In the genomic region with DNA sequence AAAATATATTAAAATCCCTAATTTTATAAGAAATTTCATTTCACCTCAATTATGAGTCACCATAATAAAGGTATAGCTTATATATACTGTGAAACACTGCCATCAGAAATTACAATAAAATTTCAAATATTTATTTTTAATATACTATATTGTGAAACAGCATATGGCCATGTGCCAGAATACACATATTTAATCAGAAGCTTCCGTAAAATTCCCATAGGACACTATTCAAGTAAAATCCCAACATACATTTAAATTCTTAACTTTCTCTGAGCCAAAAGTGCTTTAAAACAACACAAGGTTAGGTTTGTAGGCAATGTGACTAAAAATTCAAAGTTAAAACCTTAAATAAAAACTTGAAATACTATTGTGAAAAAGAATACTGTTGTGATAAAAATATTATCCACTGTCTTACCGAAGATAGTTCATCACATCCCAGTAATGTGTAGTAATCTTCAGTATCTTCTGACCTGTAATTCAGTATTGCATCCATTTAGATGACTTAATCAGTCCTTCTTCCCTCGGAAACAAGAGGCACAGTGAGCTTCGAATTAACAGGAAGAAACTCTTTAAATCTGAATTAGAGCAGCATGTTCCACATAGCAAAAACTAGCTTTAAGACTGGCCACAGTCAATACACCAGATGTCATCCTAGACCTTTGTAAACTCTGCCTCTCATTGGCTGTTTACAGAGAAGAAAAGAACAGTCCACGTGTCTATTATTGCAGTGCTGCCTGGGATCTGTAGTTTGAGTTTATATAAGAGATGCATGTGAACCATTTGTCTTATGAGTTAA, we compare ENCODE assay signal across 1 cellular context.
TF ChIP-seq lines count a peak whose summit lies in the region.

Gene DNAJC12, minus strand, starts transcription at position 670 of the 796 bp plus-strand sequence. Its CDS starts 177 bp downstream, at position 493.

TF ChIP-seq in HepG2, 621 proteins besides CTCF, POLR2A, EP300 and RAD21 (continued from another document and continues in another):
- TF ChIP-seq ZBTB37 (CRISPR knock-in tag; IDR thresholded peaks at IDR 0.05) (no peak), PPARG (CRISPR knock-in tag; conservative IDR thresholded peaks at IDR 0.05) (peak; percentile 25; the same call in 1 of the 2 replicates), ZBTB7A (CRISPR knock-in tag; IDR thresholded peaks at IDR 0.05) (no peak), ZNF33A (CRISPR knock-in tag; IDR thresholded peaks at IDR 0.05; ENCODE audit: borderline replicate concordance) (no peak), ZNF335 (CRISPR knock-in tag; IDR thresholded peaks at IDR 0.05) (0 out of 2 replicates have a peak, but pooled peaks have one; percentile 54), FOXC1 (CRISPR knock-in tag; IDR thresholded peaks at IDR 0.05; ENCODE audit: borderline replicate concordance) (no peak), ATF7-NPFF (CRISPR knock-in tag; IDR thresholded peaks at IDR 0.05; ENCODE audit: low read depth) (no peak), GFI1 (CRISPR knock-in tag; IDR thresholded peaks at IDR 0.05; ENCODE audit: borderline replicate concordance) (0 out of 2 replicates have a peak, but pooled peaks have one; percentile 30), RFX3 (CRISPR knock-in tag; IDR thresholded peaks at IDR 0.05) (0 out of 2 replicates have a peak, but pooled peaks have one; percentile 10), XRCC5 (optimal IDR thresholded peaks at IDR 0.05; ENCODE audit: low read length) (no peak), ZIK1 (CRISPR knock-in tag; IDR thresholded peaks at IDR 0.05; ENCODE audit: borderline replicate concordance, low read depth) (no peak), HMGXB3 (CRISPR knock-in tag; IDR thresholded peaks at IDR 0.05; ENCODE audit: borderline replicate concordance) (peak; percentile 98), SP4 (CRISPR knock-in tag; IDR thresholded peaks at IDR 0.05) (no peak), KLF6 (CRISPR knock-in tag; IDR thresholded peaks at IDR 0.05) (0 out of 2 replicates have a peak, but pooled peaks have one; percentile 39), REL (CRISPR knock-in tag; conservative IDR thresholded peaks at IDR 0.05) (no peak), FOXK2 (IDR thresholded peaks at IDR 0.05) (peak; percentile 40; the same call in 1 of the 2 replicates), ZNF224 (CRISPR knock-in tag; IDR thresholded peaks at IDR 0.05) (no peak), BORCS8-MEF2B (CRISPR knock-in tag; IDR thresholded peaks at IDR 0.05) (no peak), ZNF776 (CRISPR knock-in tag; IDR thresholded peaks at IDR 0.05) (no peak), ELF1 (CRISPR knock-in tag; IDR thresholded peaks at IDR 0.05) (no peak), ZNF383 (CRISPR knock-in tag; IDR thresholded peaks at IDR 0.05; ENCODE audit: borderline replicate concordance) (no peak), HCFC1 (IDR thresholded peaks at IDR 0.05; ENCODE audit: low read depth, low read length) (peak; percentile 75), ZC3H13 (CRISPR knock-in tag; IDR thresholded peaks at IDR 0.05) (no peak), ZNF260 (CRISPR knock-in tag; IDR thresholded peaks at IDR 0.05; ENCODE audit: borderline replicate concordance, low read depth) (no peak), CC2D1A (CRISPR knock-in tag; IDR thresholded peaks at IDR 0.05) (no peak), ZNF326 (CRISPR knock-in tag; IDR thresholded peaks at IDR 0.05; ENCODE audit: borderline replicate concordance) (no peak), LRRFIP1 (CRISPR knock-in tag; conservative IDR thresholded peaks at IDR 0.05) (no peak)
- TF ChIP-seq, protein P1, sequence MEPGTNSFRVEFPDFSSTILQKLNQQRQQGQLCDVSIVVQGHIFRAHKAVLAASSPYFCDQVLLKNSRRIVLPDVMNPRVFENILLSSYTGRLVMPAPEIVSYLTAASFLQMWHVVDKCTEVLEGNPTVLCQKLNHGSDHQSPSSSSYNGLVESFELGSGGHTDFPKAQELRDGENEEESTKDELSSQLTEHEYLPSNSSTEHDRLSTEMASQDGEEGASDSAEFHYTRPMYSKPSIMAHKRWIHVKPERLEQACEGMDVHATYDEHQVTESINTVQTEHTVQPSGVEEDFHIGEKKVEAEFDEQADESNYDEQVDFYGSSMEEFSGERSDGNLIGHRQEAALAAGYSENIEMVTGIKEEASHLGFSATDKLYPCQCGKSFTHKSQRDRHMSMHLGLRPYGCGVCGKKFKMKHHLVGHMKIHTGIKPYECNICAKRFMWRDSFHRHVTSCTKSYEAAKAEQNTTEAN (CRISPR knock-in tag; conservative IDR thresholded peaks at IDR 0.05), result no peak
- TF ChIP-seq, protein P2, sequence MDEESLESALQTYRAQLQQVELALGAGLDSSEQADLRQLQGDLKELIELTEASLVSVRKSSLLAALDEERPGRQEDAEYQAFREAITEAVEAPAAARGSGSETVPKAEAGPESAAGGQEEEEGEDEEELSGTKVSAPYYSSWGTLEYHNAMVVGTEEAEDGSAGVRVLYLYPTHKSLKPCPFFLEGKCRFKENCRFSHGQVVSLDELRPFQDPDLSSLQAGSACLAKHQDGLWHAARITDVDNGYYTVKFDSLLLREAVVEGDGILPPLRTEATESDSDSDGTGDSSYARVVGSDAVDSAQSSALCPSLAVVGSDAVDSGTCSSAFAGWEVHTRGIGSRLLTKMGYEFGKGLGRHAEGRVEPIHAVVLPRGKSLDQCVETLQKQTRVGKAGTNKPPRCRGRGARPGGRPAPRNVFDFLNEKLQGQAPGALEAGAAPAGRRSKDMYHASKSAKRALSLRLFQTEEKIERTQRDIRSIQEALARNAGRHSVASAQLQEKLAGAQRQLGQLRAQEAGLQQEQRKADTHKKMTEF (CRISPR knock-in tag; IDR thresholded peaks at IDR 0.05), result peak; percentile 39; the same call in 1 of the 2 replicates
- TF ChIP-seq, protein P3, sequence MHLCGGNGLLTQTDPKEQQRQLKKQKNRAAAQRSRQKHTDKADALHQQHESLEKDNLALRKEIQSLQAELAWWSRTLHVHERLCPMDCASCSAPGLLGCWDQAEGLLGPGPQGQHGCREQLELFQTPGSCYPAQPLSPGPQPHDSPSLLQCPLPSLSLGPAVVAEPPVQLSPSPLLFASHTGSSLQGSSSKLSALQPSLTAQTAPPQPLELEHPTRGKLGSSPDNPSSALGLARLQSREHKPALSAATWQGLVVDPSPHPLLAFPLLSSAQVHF (CRISPR knock-in tag; IDR thresholded peaks at IDR 0.05), result no peak
- TF ChIP-seq, protein P4, sequence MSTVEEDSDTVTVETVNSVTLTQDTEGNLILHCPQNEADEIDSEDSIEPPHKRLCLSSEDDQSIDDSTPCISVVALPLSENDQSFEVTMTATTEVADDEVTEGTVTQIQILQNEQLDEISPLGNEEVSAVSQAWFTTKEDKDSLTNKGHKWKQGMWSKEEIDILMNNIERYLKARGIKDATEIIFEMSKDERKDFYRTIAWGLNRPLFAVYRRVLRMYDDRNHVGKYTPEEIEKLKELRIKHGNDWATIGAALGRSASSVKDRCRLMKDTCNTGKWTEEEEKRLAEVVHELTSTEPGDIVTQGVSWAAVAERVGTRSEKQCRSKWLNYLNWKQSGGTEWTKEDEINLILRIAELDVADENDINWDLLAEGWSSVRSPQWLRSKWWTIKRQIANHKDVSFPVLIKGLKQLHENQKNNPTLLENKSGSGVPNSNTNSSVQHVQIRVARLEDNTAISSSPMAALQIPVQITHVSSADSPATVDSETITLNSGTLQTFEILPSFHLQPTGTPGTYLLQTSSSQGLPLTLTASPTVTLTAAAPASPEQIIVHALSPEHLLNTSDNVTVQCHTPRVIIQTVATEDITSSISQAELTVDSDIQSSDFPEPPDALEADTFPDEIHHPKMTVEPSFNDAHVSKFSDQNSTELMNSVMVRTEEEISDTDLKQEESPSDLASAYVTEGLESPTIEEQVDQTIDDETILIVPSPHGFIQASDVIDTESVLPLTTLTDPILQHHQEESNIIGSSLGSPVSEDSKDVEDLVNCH (CRISPR knock-in tag; IDR thresholded peaks at IDR 0.05), result no peak
- TF ChIP-seq, protein P5, sequence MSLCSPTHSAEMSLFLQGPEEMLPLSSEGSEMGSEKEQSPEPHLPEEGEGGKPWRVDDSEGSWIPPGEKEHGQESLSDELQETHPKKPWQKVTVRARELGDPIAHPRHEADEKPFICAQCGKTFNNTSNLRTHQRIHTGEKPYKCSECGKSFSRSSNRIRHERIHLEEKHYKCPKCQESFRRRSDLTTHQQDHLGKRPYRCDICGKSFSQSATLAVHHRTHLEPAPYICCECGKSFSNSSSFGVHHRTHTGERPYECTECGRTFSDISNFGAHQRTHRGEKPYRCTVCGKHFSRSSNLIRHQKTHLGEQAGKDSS (CRISPR knock-in tag; IDR thresholded peaks at IDR 0.05; ENCODE audit: borderline replicate concordance, low read depth), result no peak
- TF ChIP-seq, protein P6, sequence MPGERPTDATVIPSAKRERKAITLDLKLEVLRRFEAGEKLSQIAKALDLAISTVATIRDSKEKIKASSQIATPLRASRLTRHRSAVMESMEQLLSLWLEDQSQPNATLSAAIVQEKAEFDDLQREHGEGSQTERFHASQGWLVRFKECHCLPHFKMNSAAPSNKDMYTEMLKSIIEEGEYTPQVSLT (CRISPR knock-in tag; IDR thresholded peaks at IDR 0.05; ENCODE audit: borderline replicate concordance, low read depth), result no peak
- TF ChIP-seq, protein P7, sequence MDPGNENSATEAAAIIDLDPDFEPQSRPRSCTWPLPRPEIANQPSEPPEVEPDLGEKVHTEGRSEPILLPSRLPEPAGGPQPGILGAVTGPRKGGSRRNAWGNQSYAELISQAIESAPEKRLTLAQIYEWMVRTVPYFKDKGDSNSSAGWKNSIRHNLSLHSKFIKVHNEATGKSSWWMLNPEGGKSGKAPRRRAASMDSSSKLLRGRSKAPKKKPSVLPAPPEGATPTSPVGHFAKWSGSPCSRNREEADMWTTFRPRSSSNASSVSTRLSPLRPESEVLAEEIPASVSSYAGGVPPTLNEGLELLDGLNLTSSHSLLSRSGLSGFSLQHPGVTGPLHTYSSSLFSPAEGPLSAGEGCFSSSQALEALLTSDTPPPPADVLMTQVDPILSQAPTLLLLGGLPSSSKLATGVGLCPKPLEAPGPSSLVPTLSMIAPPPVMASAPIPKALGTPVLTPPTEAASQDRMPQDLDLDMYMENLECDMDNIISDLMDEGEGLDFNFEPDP (CRISPR knock-in tag; conservative IDR thresholded peaks at IDR 0.05), result no peak
- TF ChIP-seq, protein P8, sequence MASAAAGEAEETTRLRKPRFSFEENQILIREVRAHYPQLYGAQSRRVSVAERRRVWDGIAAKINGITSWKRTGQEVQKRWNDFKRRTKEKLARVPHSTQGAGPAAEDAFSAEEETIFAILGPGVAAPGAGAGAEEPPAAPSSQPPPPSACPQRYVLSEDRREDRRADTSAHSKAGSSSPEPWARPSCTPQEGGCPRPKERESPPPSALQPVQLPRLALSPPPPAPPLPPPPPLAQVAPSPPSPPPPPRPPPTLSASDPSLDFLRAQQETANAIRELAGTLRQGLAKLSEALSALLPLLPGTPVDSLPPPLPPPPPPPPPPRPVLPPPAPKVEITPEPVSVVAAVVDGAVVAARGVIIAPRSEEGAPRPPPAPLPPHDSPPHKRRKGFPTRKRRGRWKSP (CRISPR knock-in tag; IDR thresholded peaks at IDR 0.05), result no peak
- TF ChIP-seq, protein P9, sequence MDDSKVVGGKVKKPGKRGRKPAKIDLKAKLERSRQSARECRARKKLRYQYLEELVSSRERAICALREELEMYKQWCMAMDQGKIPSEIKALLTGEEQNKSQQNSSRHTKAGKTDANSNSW (CRISPR knock-in tag; IDR thresholded peaks at IDR 0.05; ENCODE audit: borderline replicate concordance), result no peak
- TF ChIP-seq, protein P10, sequence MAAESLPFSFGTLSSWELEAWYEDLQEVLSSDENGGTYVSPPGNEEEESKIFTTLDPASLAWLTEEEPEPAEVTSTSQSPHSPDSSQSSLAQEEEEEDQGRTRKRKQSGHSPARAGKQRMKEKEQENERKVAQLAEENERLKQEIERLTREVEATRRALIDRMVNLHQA (CRISPR knock-in tag; IDR thresholded peaks at IDR 0.05), result no peak
